In the genomic region with DNA sequence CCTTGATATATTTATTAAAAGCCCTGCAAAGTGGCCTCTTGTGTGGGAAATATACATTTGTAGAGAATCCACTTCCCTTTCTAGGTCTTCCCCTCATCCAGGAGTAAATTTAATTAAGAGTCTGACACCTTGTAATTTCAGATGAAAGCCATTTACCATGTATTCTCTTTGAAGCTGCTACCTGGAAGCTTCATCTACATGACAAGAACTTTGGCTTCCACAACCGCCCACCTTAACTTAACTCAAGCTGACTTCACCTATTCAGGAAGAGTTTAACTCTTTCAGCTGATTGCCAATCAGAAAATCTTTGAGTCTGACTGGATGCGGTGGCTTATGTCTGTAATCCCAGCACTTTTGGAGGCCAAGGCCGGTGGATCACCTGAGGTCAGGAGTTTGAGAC, we compare ENCODE assay signal across 17 cellular contexts.
A peak's percentile ranks its signal among the peaks of the same experiment; 100 is the strongest.
DNase-seq lines count a peak whose midpoint lies in the region; FAIRE-seq and TF ChIP-seq lines count a peak whose summit lies in the region.
"Had no signal": no experiment of that assay in that cellular context is flagged by ENCODE, and none has a peak within 500 bp of the region (broad histone marks: within the 10 kb centered on the region; RNA-seq: fewer than 3 reads in every experiment).

No MANE protein-coding gene starts in this region.

- H4K20me1 ChIP-seq in H9 (ENCODE audit: control insufficient read depth, insufficient read depth, insufficient read length) (no peaks in the 10 kb centered on the region), H1 (replicated peaks in 1 of 2; ENCODE audit: control insufficient read depth in 1 of 2, insufficient read depth in 2 of 2, low read length in 2 of 2) (no peaks in the 10 kb centered on the region)
- H4K20me1 ChIP-seq: BLaER1 treated with 17β-estradiol and CSF1 and Interleukin-3, amounts not matched to agents 10 nM and 100 nM had no signal

- no peaks in the 10 kb centered on the region for H3K27me3 ChIP-seq in H9 (ENCODE audit: insufficient read depth, low read length)
- H3K27me3 ChIP-seq in H1 (replicated peaks in 1 of 4; ENCODE audit: control insufficient read depth in 3 of 4, extremely low read depth in 1 of 4, insufficient read depth in 3 of 4, low read length in 3 of 4), result no peaks in the 10 kb centered on the region
- H3K27me3 ChIP-seq: BLaER1 treated with 17β-estradiol and CSF1 and Interleukin-3, amounts not matched to agents 10 nM and 100 nM had no signal

- no peak overlapping the region for H2AK5ac ChIP-seq in H9 (ENCODE audit: insufficient read length, low read length)
- H2AK5ac ChIP-seq in H1 (ENCODE audit: low read depth, low read length), result no peak overlapping the region

- no peak overlapping the region for H2AFZ ChIP-seq in H9 (ENCODE audit: low read length)
- H2AFZ ChIP-seq in H1 (ENCODE audit: low read length), result no peak overlapping the region

- H4K8ac ChIP-seq in H9 (replicated peaks; ENCODE audit: insufficient read length, low read depth, low read length) (no peak overlapping the region), H1 (ENCODE audit: extremely low read depth, insufficient read depth, low read length) (no peak overlapping the region)

- no peak overlapping the region for H3K56ac ChIP-seq in H9 (ENCODE audit: insufficient read length, low read depth, low read length)
- no peak overlapping the region for H3K56ac ChIP-seq in H1 (replicated peaks; ENCODE audit: insufficient read length, low read depth, low read length)

- H3K27ac Mint-ChIP-seq in H9, result peak overlapping the region in 1 of 3 experiments; percentile 49; a peak in 1 of 7 replicates
- H3K27ac Mint-ChIP-seq: B cell; CD8-positive, alpha-beta T cell had no signal

- H2BK20ac ChIP-seq in H9 (ENCODE audit: low read depth, low read length, poor library complexity, severe bottlenecking) (no peak overlapping the region), H1 (ENCODE audit: low read length) (no peak overlapping the region)

- H3K27ac ChIP-seq in H9 (ENCODE audit: insufficient read length, low read depth, low read length) (no peak overlapping the region), H1 (ENCODE audit: low read depth, low read length) (no peak overlapping the region)
- H3K27ac ChIP-seq: BLaER1 treated with 17β-estradiol and CSF1 and Interleukin-3, amounts not matched to agents 10 nM and 100 nM; KMS-11 had no signal

- H3K23ac ChIP-seq in H9 (ENCODE audit: insufficient read length, low read depth, low read length) (no peak overlapping the region), H1 (ENCODE audit: insufficient read length) (no peak overlapping the region)

- CTCF ChIA-PET in H1 (lab: Charles Lee; ENCODE audit: partially characterized antibody), result no interaction called here

- H3K79me2 ChIP-seq in H9 (ENCODE audit: insufficient read depth, low read length), result no peaks in the 10 kb centered on the region
- no peaks in the 10 kb centered on the region for H3K79me2 ChIP-seq in H1 (ENCODE audit: control insufficient read depth in 1 of 2, insufficient read depth in 2 of 2, low read length in 2 of 2)

- H2BK12ac ChIP-seq in H9 (ENCODE audit: insufficient read length, low read depth, low read length) (no peak overlapping the region), H1 (ENCODE audit: low read depth, low read length) (no peak overlapping the region)

- DNase-seq in H9, result peak; percentile 67
- DNase-seq in H1 (ENCODE audit: low read depth in 1 of 2, low spot score in 2 of 2), result peak in 1 of 2 experiments; percentile 46
- peak; percentile 82 for DNase-seq in iPS DF 4.7 (ENCODE audit: extremely low read depth, low spot score)
- peak; percentile 31 for DNase-seq in iPS-NIHi7 (ENCODE audit: extremely low spot score)
- no peak for DNase-seq in stimulated activated CD4-positive, alpha-beta T cell treated with anti-CD3 and anti-CD28 coated beads, Interleukin-1b, Interleukin-23, amount 100 ng/mL, for 48 hours
- DNase-seq in NCI-H2196 treated with DMSO at 0.1 percent for 48 hours (lab: John Stamatoyannopoulos, UW; ENCODE audit: unreplicated experiment), result no peak
- no peak for DNase-seq in GM10266 (ENCODE audit: extremely low spot score)
- DNase-seq in GF-D8 (lab: John Stamatoyannopoulos, UW), result no peak
- DNase-seq: Calu3; CD8-positive, alpha-beta T cell; DMS79 treated with DMSO at 0.1 percent for 48 hours; HCEC 1CT had no signal

- no peak for TF ChIP-seq CTCF in H9 (conservative IDR thresholded peaks at IDR 0.05)
- no peak for TF ChIP-seq CTCF in H1 (IDR thresholded peaks at IDR 0.05; ENCODE audit: control extremely low read depth in 1 of 3, insufficient read depth in 1 of 3, low read depth in 1 of 3, low read length in 3 of 3)
- no peak for TF ChIP-seq CTCF in GM10266 (IDR thresholded peaks at IDR 0.05; ENCODE audit: control insufficient read depth, insufficient read depth, low read depth, missing control alignments)

- no peak overlapping the region for H3K18ac ChIP-seq in H9 (ENCODE audit: insufficient read length, low read depth, low read length)
- no peak overlapping the region for H3K18ac ChIP-seq in H1 (ENCODE audit: extremely low read depth, low read length)

- H4K91ac ChIP-seq in H9 (ENCODE audit: insufficient read length, low read depth, low read length) (no peak overlapping the region), H1 (replicated peaks; ENCODE audit: insufficient read length, low read length) (no peak overlapping the region)

- H2BK5ac ChIP-seq in H9 (ENCODE audit: insufficient read length, low read length) (no peak overlapping the region), H1 (ENCODE audit: low read depth, low read length) (no peak overlapping the region; the same call in 1 of the 2 replicates)

- H3K23me2 ChIP-seq in H9 (ENCODE audit: insufficient read length, low read depth, low read length, poor library complexity, severe bottlenecking) (no peaks in the 10 kb centered on the region), H1 (ENCODE audit: low read depth, low read length) (no peaks in the 10 kb centered on the region)

- H3K79me1 ChIP-seq in H9 (ENCODE audit: insufficient read depth, low read depth, low read length, poor library complexity, severe bottlenecking) (peaks cover 3% of the 10 kb centered on the region), H1 (ENCODE audit: low read depth, low read length) (no peaks in the 10 kb centered on the region)

- no peak overlapping the region for H2BK15ac ChIP-seq in H9 (ENCODE audit: low read depth, low read length)
- no peak overlapping the region for H2BK15ac ChIP-seq in H1 (ENCODE audit: low read length)

- TF ChIP-seq RAD21 in H1 (IDR thresholded peaks at IDR 0.05 in 1 of 2, conservative IDR thresholded peaks at IDR 0.05 in 1 of 2; ENCODE audit: low read depth in 2 of 2, low read length in 2 of 2), result no peak

- no peak overlapping the region for H3K4ac ChIP-seq in H9 (ENCODE audit: low read depth, low read length)
- H3K4ac ChIP-seq in H1 (replicated peaks; ENCODE audit: insufficient read length, low read depth, low read length), result no peak overlapping the region

- H3K27me3 Mint-ChIP-seq in H9 (ENCODE audit: low read depth), result no peaks in the 10 kb centered on the region
- H3K27me3 Mint-ChIP-seq: B cell had no signal

- WGBS in H9 (ENCODE audit: extremely low coverage, insufficient read length, low lambda C conversion rate), result no CpG with 5 or more reads among the region's 3 CpGs
- 50% methylated on average over 3 of the region's 3 CpGs; no CpG with 5 or more reads in 1 of the 2 experiments for WGBS in H1 (ENCODE audit: extremely low coverage in 1 of 2, insufficient coverage in 1 of 2, insufficient read length in 1 of 2, insufficient replicate concordance in 2 of 2, low coverage in 1 of 2, low lambda C conversion rate in 2 of 2, missing lambda C conversion rate in 1 of 2), 2 experiments

- no peak overlapping the region for H3K4me2 ChIP-seq in H9 (ENCODE audit: insufficient read depth, insufficient read length, low read length)
- no peak overlapping the region; a peak in 1 of 4 replicates for H3K4me2 ChIP-seq in H1 (ENCODE audit: insufficient read depth in 1 of 2, low read depth in 2 of 2, low read length in 2 of 2)
- H3K4me2 ChIP-seq: BLaER1 treated with 17β-estradiol and CSF1 and Interleukin-3, amounts not matched to agents 10 nM and 100 nM; KMS-11 had no signal

- H3K4me3 ChIP-seq in H1 (ENCODE audit: extremely low read depth in 1 of 4, insufficient read depth in 2 of 4, low read depth in 3 of 4, low read length in 4 of 4), result no peak overlapping the region
- H3K4me3 ChIP-seq: BLaER1 treated with 17β-estradiol and CSF1 and Interleukin-3, amounts not matched to agents 10 nM and 100 nM; GM12878 had no signal

- H3K9me3 Mint-ChIP-seq in H9, result peaks cover 0 to 6% of the 10 kb centered on the region in 2 experiments; a peak in 4 of 5 replicates

- no peak overlapping the region for H3K4me3 Mint-ChIP-seq in H9
- H3K4me3 Mint-ChIP-seq: B cell; CD8-positive, alpha-beta T cell had no signal

- H3K36me3 ChIP-seq in H1 (ENCODE audit: control insufficient read depth in 2 of 4, insufficient read depth in 4 of 4, low read length in 3 of 4), result no peaks in the 10 kb centered on the region
- H3K36me3 ChIP-seq: BLaER1 treated with 17β-estradiol and CSF1 and Interleukin-3, amounts not matched to agents 10 nM and 100 nM had no signal

- no peaks in the 10 kb centered on the region for H3K9me3 ChIP-seq in H9 (ENCODE audit: control insufficient read depth, low read depth, low read length)
- no peaks in the 10 kb centered on the region for H3K9me3 ChIP-seq in H1 (ENCODE audit: insufficient read depth in 2 of 2, low read depth in 1 of 2, low read length in 1 of 2)
- H3K9me3 ChIP-seq: BLaER1 treated with 17β-estradiol and CSF1 and Interleukin-3, amounts not matched to agents 10 nM and 100 nM had no signal

- no peak overlapping the region for H3K14ac ChIP-seq in H9 (ENCODE audit: insufficient read depth, low read length)
- no peak overlapping the region for H3K14ac ChIP-seq in H1 (ENCODE audit: insufficient read length)

- peak; percentile 84 for FAIRE-seq in H1 (lab: Jason Lieb, UNC)
- FAIRE-seq: GM12878, HTR-8/SVneo had no signal

- POLR2A ChIA-PET in H1 (lab: Charles Lee; ENCODE audit: partially characterized antibody), result interaction anchor here (0.7 to 1.4 kb wide), 2 partner anchors 119 to 140 kb away, joined by 4 read pairs; no protein-coding TSS in a partner anchor

- H4K5ac ChIP-seq in H9 (ENCODE audit: insufficient read length, low read depth, low read length), result no peak overlapping the region
- H4K5ac ChIP-seq in H1 (ENCODE audit: insufficient read length, low read depth, low read length), result no peak overlapping the region

- no peak for TF ChIP-seq POLR2A in H1 (IDR thresholded peaks at IDR 0.05; ENCODE audit: control extremely low read depth in 1 of 2, low read depth in 2 of 2, low read length in 2 of 2)

- H3T11ph ChIP-seq in H9 (ENCODE audit: low read length), result no peak overlapping the region

- TF ChIP-seq EP300 in H1 (IDR thresholded peaks at IDR 0.05; ENCODE audit: borderline replicate concordance in 1 of 2, low read depth in 2 of 2, low read length in 2 of 2), result no peak

- H3K9ac ChIP-seq in H9 (ENCODE audit: extremely low read depth, insufficient read length, low read length) (no peak overlapping the region), H1 (replicated peaks in 1 of 4; ENCODE audit: extremely low read depth in 1 of 4, low read depth in 3 of 4, low read length in 3 of 4) (no peak overlapping the region)
- H3K9ac ChIP-seq: BLaER1 treated with 17β-estradiol and CSF1 and Interleukin-3, amounts not matched to agents 10 nM and 100 nM; KMS-11 had no signal

- peaks cover 0 to 17% (median 12%) of the 10 kb centered on the region in 3 experiments; a peak in 5 of 7 replicates for H3K36me3 Mint-ChIP-seq in H9 (ENCODE audit: insufficient read depth in 1 of 3, low read depth in 3 of 3)
- H3K36me3 Mint-ChIP-seq: CD8-positive, alpha-beta T cell had no signal

- H2BK120ac ChIP-seq in H9 (ENCODE audit: low read depth, low read length, poor library complexity, severe bottlenecking), result no peak overlapping the region
- H2BK120ac ChIP-seq in H1 (replicated peaks; ENCODE audit: low read depth, low read length), result no peak overlapping the region

- H3K4me1 ChIP-seq in H9 (ENCODE audit: insufficient read depth, low read length), result peaks cover 9% of the 10 kb centered on the region; the same call in 1 of the 2 replicates
- H3K4me1 ChIP-seq in H1 (replicated peaks in 1 of 4; ENCODE audit: control insufficient read depth in 3 of 4, insufficient read depth in 4 of 4, low read length in 3 of 4), result peaks cover 0 to 4% (median 0%) of the 10 kb centered on the region in 4 experiments; a peak in 2 of 7 replicates
- H3K4me1 ChIP-seq: BLaER1 treated with 17β-estradiol and CSF1 and Interleukin-3, amounts not matched to agents 10 nM and 100 nM had no signal

- peaks cover 20 to 59% of the 10 kb centered on the region in 2 experiments for H3K4me1 Mint-ChIP-seq in H9
- H3K4me1 Mint-ChIP-seq: B cell had no signal

Comparison
In these comparisons a context has a peak if more than half of its experiments do, and no peak if none do; other contexts are left out.
1. DNase-seq: peak in H9 (single experiment), iPS DF 4.7 (single experiment) and iPS-NIHi7 (single experiment); none in stimulated activated CD4-positive, alpha-beta T cell treated with anti-CD3 and anti-CD28 coated beads, Interleukin-1b, Interleukin-23, amount 100 ng/mL, for 48 hours (single experiment), NCI-H2196 treated with DMSO at 0.1 percent for 48 hours (single experiment), GM10266 (single experiment) and GF-D8 (single experiment).